15 cellular contexts compared by ENCODE assay signal in genomic region chr2:130829020-130829419, GRCh38. TPM values are rescaled to one million over a fixed set of nuclear protein-coding genes. Genes with fewer than 3 reads are reported as not detected.
DNase-seq lines count a peak whose midpoint lies in the region; ATAC-seq and TF ChIP-seq lines count a peak whose summit lies in the region.
"Had no signal": no experiment of that assay in that cellular context is flagged by ENCODE, and none has a peak within 500 bp of the region (broad histone marks: within the 10 kb centered on the region; RNA-seq: fewer than 3 reads in every experiment).

No MANE protein-coding gene starts in this region.

- ATAC-seq in WTC11: peak; percentile 50
- ATAC-seq in GM21447 (IDR thresholded peaks at IDR 0.05; ENCODE audit: unreplicated experiment): no peak
- no peak for ATAC-seq in activated T-cell treated with anti-CD3 and anti-CD28 coated beads, Interleukin-2, amount 50 U/mL, for 4 hours
- ATAC-seq: activated T-cell treated with anti-CD3 and anti-CD28 coated beads, Interleukin-2, amount 50 U/mL, for 72 hours had no signal

- no peak overlapping the region for H3K27ac Mint-ChIP-seq in WTC11
- H3K27ac Mint-ChIP-seq: activated T-cell treated with anti-CD3 and anti-CD28 coated beads, Interleukin-2, amount 50 U/mL, for 72 hours; memory B cell had no signal

- H3K4me1 Mint-ChIP-seq in WTC11: peaks cover 9% of the 10 kb centered on the region
- peaks cover 14% of the 10 kb centered on the region for H3K4me1 Mint-ChIP-seq in activated T-cell treated with anti-CD3 and anti-CD28 coated beads, Interleukin-2, amount 50 U/mL, for 4 hours (ENCODE audit: low read depth)

- no peak overlapping the region for H3K4me3 Mint-ChIP-seq in WTC11
- no peak overlapping the region for H3K4me3 Mint-ChIP-seq in activated T-cell treated with anti-CD3 and anti-CD28 coated beads, Interleukin-2, amount 50 U/mL, for 4 hours
- H3K4me3 Mint-ChIP-seq: activated T-cell treated with anti-CD3 and anti-CD28 coated beads, Interleukin-2, amount 50 U/mL, for 72 hours; memory B cell had no signal

- CTCF ChIA-PET in WTC11 (lab: Charles Lee): interaction anchor here (1.3 to 1.9 kb wide), 2 partner anchors 9 to 31 kb away, joined by 3 to 6 read pairs; no protein-coding TSS in a partner anchor

- POLR2A ChIA-PET in WTC11 (lab: Charles Lee): no interaction called here

- H3K27me3 Mint-ChIP-seq in WTC11 (ENCODE audit: low read depth): peaks cover 3% of the 10 kb centered on the region; the same call in 1 of the 2 replicates
- peaks cover 8% of the 10 kb centered on the region for H3K27me3 Mint-ChIP-seq in activated T-cell treated with anti-CD3 and anti-CD28 coated beads, Interleukin-2, amount 50 U/mL, for 4 hours (ENCODE audit: low read depth)

- H3K36me3 Mint-ChIP-seq in WTC11: no peaks in the 10 kb centered on the region
- no peaks in the 10 kb centered on the region for H3K36me3 Mint-ChIP-seq in activated T-cell treated with anti-CD3 and anti-CD28 coated beads, Interleukin-2, amount 50 U/mL, for 4 hours (ENCODE audit: insufficient read depth)

- no peaks in the 10 kb centered on the region for H3K9me3 Mint-ChIP-seq in WTC11
- no peaks in the 10 kb centered on the region for H3K9me3 Mint-ChIP-seq in activated T-cell treated with anti-CD3 and anti-CD28 coated beads, Interleukin-2, amount 50 U/mL, for 4 hours
- H3K9me3 Mint-ChIP-seq: activated T-cell treated with anti-CD3 and anti-CD28 coated beads, Interleukin-2, amount 50 U/mL, for 72 hours; memory B cell had no signal

- DNase-seq in A172 (ENCODE audit: low spot score) (peak; percentile 87), HPDE6-E6E7 (ENCODE audit: extremely low spot score) (peak; percentile 92), WTC11 (ENCODE audit: low spot score) (no peak), iris pigment epithelial cell (ENCODE audit: low read depth) (peak; percentile 31), H4 (ENCODE audit: low spot score) (no peak)
- no peak for DNase-seq in activated CD4-positive, alpha-beta T cell treated with anti-CD3 and anti-CD28 coated beads for 48 hours
- DNase-seq in activated T-cell treated with anti-CD3 and anti-CD28 coated beads, Interleukin-2, amount 50 U/mL, for 4 hours: no peak
- DNase-seq: activated T-cell treated with anti-CD3 and anti-CD28 coated beads, Interleukin-2, amount 50 U/mL, for 72 hours; amygdala; NCI-H1436 treated with DMSO at 0.1 percent for 48 hours; OCI-M1; stimulated activated naive CD4-positive, alpha-beta T cell treated with Interleukin-2 at 50 U/mL for 16 hours; T-helper 1 cell had no signal

- no peak for TF ChIP-seq CTCF in WTC11 (IDR thresholded peaks at IDR 0.05)

TF ChIP-seq in WTC11, 78 proteins besides CTCF, POLR2A, EP300 and RAD21:
- TF ChIP-seq USF1 (CRISPR knock-in tag; IDR thresholded peaks at IDR 0.05): no peak
- TF ChIP-seq NFE2L1 (CRISPR knock-in tag; IDR thresholded peaks at IDR 0.05): no peak
- TF ChIP-seq ZNF671 (CRISPR knock-in tag; IDR thresholded peaks at IDR 0.05): no peak
- no peak for TF ChIP-seq NR3C1 (CRISPR knock-in tag; conservative IDR thresholded peaks at IDR 0.05; ENCODE audit: low read depth)
- TF ChIP-seq CREM (CRISPR knock-in tag; IDR thresholded peaks at IDR 0.05): no peak
- no peak for TF ChIP-seq ZBTB21 (CRISPR knock-in tag; IDR thresholded peaks at IDR 0.05; ENCODE audit: borderline replicate concordance)
- no peak for TF ChIP-seq GABPB1 (CRISPR knock-in tag; IDR thresholded peaks at IDR 0.05)
- TF ChIP-seq ZNF263 (CRISPR knock-in tag; IDR thresholded peaks at IDR 0.05; ENCODE audit: low read depth): no peak
- no peak for TF ChIP-seq ATF6 (CRISPR knock-in tag; IDR thresholded peaks at IDR 0.05)
- TF ChIP-seq ZNF512 (CRISPR knock-in tag; IDR thresholded peaks at IDR 0.05; ENCODE audit: borderline replicate concordance): no peak

RNA-seq across cellular contexts. Expression of gene ARHGEF4, which starts 7.7 kb away (rescaled TPM):
- 6.6 and 12.2 TPM in 2 replicates for total RNA-seq in A172 (2014; rRNA removed; shearing (Covaris generic))
- 18.1 to 21.8 TPM (median 19.5 TPM) in 3 replicates for total RNA-seq in WTC11 (2021)
- total RNA-seq in H4 (2014; rRNA removed; shearing (Covaris generic)): 1.2 and 1.4 TPM in 2 replicates
- total RNA-seq in activated T-cell treated with anti-CD3 and anti-CD28 coated beads, Interleukin-2, amount 50 U/mL, for 4 hours: under 1 TPM; 0.43 to 0.84 (median 0.58) TPM

Comparison
In these comparisons a context has a peak if more than half of its experiments do, and no peak if none do; other contexts are left out.
1. DNase-seq: peak in A172 (single experiment), HPDE6-E6E7 (single experiment) and iris pigment epithelial cell (single experiment); none in WTC11 (single experiment), H4 (single experiment), activated CD4-positive, alpha-beta T cell treated with anti-CD3 and anti-CD28 coated beads for 48 hours (single experiment) and activated T-cell treated with anti-CD3 and anti-CD28 coated beads, Interleukin-2, amount 50 U/mL, for 4 hours (single experiment).